Comparison of ENCODE assay signal across 10 cellular contexts in genomic region chr2:215749092-215749957, GRCh38.
A peak's percentile ranks its signal among the peaks of the same experiment; 100 is the strongest.
DNase-seq lines count a peak whose midpoint lies in the region; ATAC-seq and TF ChIP-seq lines count a peak whose summit lies in the region.
"Had no signal": no experiment of that assay in that cellular context is flagged by ENCODE, and none has a peak within 500 bp of the region (broad histone marks: within the 10 kb centered on the region; RNA-seq: fewer than 3 reads in every experiment).

No MANE protein-coding gene starts in this region.

- no peaks in the 10 kb centered on the region for H3K9me3 Mint-ChIP-seq in HFFc6

- TF ChIP-seq CTCF in HFFc6 (IDR thresholded peaks at IDR 0.05) (no peak), cardiac fibroblast (IDR thresholded peaks at IDR 0.05; ENCODE audit: low read depth, low read length) (no peak), spleen (IDR thresholded peaks at IDR 0.05 in 8 of 11, conservative IDR thresholded peaks at IDR 0.05 in 3 of 11) (no peak)

- TF ChIP-seq POLR2A in spleen (IDR thresholded peaks at IDR 0.05): no peak

- ATAC-seq in left lobe of liver: peak; percentile 78
- ATAC-seq in GM18861 (IDR thresholded peaks at IDR 0.05; ENCODE audit: unreplicated experiment): no peak
- no peak for ATAC-seq in HG03159 (IDR thresholded peaks at IDR 0.05; ENCODE audit: unreplicated experiment)

- no peak overlapping the region for H3K4me3 Mint-ChIP-seq in HFFc6

- WGBS in spleen, 5 donors: 69 to 78% (median 75%) methylated on average over 11 of the region's 11 CpGs

- peak overlapping the region in 5 of 8 donors; percentile 33 to 57 (median 49) for H3K27ac ChIP-seq in spleen
- H3K27ac ChIP-seq: WERI-Rb-1 had no signal

- intact Hi-C loops in spleen (cut with DNase I; ENCODE audit: low total_unique reads): no loop called here

- H3K27ac Mint-ChIP-seq in HFFc6: peak overlapping the region; percentile 60

- H3K4me3 ChIP-seq in cardiac fibroblast (replicated peaks in 1 of 2; ENCODE audit: low read depth in 2 of 2, low read length in 2 of 2) (no peak overlapping the region), spleen (no peak overlapping the region)

- DNase-seq in HFFc6 (peak; percentile 75), cardiac fibroblast (ENCODE audit: low read depth in 2 of 2) (peak; percentile 90 to 92), left lobe of liver (ENCODE audit: low spot score) (peak; percentile 90), spleen (peak; percentile 70), NCI-H1436 treated with DMSO at 0.1 percent for 48 hours (lab: John Stamatoyannopoulos, UW) (no peak), COR-L47 (lab: John Stamatoyannopoulos, UW) (no peak)
- DNase-seq: DMS 273 treated with DMSO at 0.1 percent for 48 hours, WERI-Rb-1 had no signal

- no peaks in the 10 kb centered on the region for H3K36me3 ChIP-seq in spleen
- H3K36me3 ChIP-seq: WERI-Rb-1 had no signal

- H3K27me3 Mint-ChIP-seq in HFFc6 (ENCODE audit: insufficient read depth): peaks cover 5% of the 10 kb centered on the region

- H3K27me3 ChIP-seq in spleen (replicated peaks in 1 of 7): peaks cover 0 to 4% (median 0%) of the 10 kb centered on the region in 7 donors

- no peaks in the 10 kb centered on the region for H3K9me3 ChIP-seq in spleen

- no peaks in the 10 kb centered on the region; the same call in 1 of the 2 replicates for H3K36me3 Mint-ChIP-seq in HFFc6 (ENCODE audit: low read depth)

- peaks cover 66% of the 10 kb centered on the region for H3K4me1 Mint-ChIP-seq in HFFc6 (ENCODE audit: low read depth)

- peaks cover 0 to 28% (median 0%) of the 10 kb centered on the region in 6 donors for H3K4me1 ChIP-seq in spleen

Comparison
In these comparisons a context has a peak if more than half of its experiments do, and no peak if none do; other contexts are left out.
1. DNase-seq: peak in HFFc6 (single experiment), cardiac fibroblast (2 of 2), left lobe of liver (single experiment) and spleen (single experiment); none in NCI-H1436 treated with DMSO at 0.1 percent for 48 hours (single experiment) and COR-L47 (single experiment).